15 cellular contexts compared by ENCODE assay signal in the genomic region with DNA sequence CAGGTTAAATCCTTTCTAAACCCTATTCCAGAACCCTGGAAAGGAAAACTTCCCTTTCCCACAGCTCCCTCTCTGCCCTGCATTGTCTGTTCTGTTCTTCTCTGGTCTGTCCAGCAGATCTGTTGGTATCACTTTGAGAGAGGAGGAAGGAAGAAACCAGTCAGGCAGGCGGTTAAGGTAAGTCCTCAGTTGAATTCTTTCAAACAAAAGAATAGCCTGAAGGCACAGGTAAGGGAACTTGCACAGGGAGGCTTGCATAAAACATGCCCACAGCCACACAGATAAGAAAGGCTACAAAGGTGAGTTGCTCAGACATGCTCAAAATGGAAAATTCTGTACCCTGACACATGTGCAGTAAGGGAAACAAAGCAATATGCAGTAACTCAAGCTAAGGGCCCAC.
"Had no signal": no experiment of that assay in that cellular context is flagged by ENCODE, and none has a peak within 500 bp of the region (broad histone marks: within the 10 kb centered on the region; RNA-seq: fewer than 3 reads in every experiment).

No MANE protein-coding gene starts in this region.

- H3K27ac Mint-ChIP-seq: activated naive CD4-positive, alpha-beta T cell treated with anti-CD3 and anti-CD28 coated beads, Interleukin-2, amount 50 U/mL, for 72 hours had no signal

- H3K27ac ChIP-seq: heart right ventricle, neutrophil, ovary, prostate gland, upper lobe of right lung had no signal

- H3K27me3 ChIP-seq: heart right ventricle, neutrophil, ovary, upper lobe of right lung had no signal

- H3K9me3 ChIP-seq: neutrophil, ovary, prostate gland, upper lobe of right lung had no signal

- DNase-seq: activated T-cell treated with anti-CD3 and anti-CD28 coated beads, Interleukin-2, amount 50 U/mL, for 1 hour; aorta; central memory CD4-positive, alpha-beta T cell; effector memory CD4-positive, alpha-beta T cell; heart right ventricle; ovary; stimulated activated CD4-positive, alpha-beta T cell treated with anti-CD3 and anti-CD28 coated beads, Interleukin-4, amount 100 ng/mL, for 24 hours; stimulated activated naive CD4-positive, alpha-beta T cell treated with Interleukin-2 at 50 U/mL for 16 hours; T-helper 1 cell; upper lobe of right lung had no signal

- ATAC-seq: activated naive CD4-positive, alpha-beta T cell treated with anti-CD3 and anti-CD28 coated beads, Interleukin-2, amount 50 U/mL, for 72 hours; heart right ventricle; left lobe of liver; upper lobe of right lung had no signal

- H3K4me3 Mint-ChIP-seq: nephron had no signal

- H3K36me3 ChIP-seq: heart right ventricle, neutrophil, ovary, prostate gland, upper lobe of right lung had no signal

- H3K4me3 ChIP-seq: heart right ventricle, ovary, prostate gland, upper lobe of right lung had no signal

- H3K4me1 ChIP-seq: heart right ventricle, prostate gland, upper lobe of right lung had no signal
